22 cellular contexts compared by ENCODE assay signal in genomic region chr12:53955776-53956250, GRCh38. TPM values are rescaled to one million over a fixed set of nuclear protein-coding genes. Genes with fewer than 3 reads are reported as not detected.
A peak's percentile ranks its signal among the peaks of the same experiment; 100 is the strongest.
DNase-seq lines count a peak whose midpoint lies in the region; ATAC-seq and TF ChIP-seq lines count a peak whose summit lies in the region.
"Had no signal": no experiment of that assay in that cellular context is flagged by ENCODE, and none has a peak within 500 bp of the region (broad histone marks: within the 10 kb centered on the region; RNA-seq: fewer than 3 reads in every experiment).

No MANE protein-coding gene starts in this region.

- ATAC-seq in CD8-positive, alpha-beta T cell, result no peak
- ATAC-seq in naive B cell (ENCODE audit: low read depth in 2 of 2) (no peak), GM18858 (IDR thresholded peaks at IDR 0.05; ENCODE audit: unreplicated experiment) (no peak), HG03354 (IDR thresholded peaks at IDR 0.05; ENCODE audit: poor library complexity, severe bottlenecking, unreplicated experiment) (no peak)

- peaks cover 3% of the 10 kb centered on the region for H3K36me3 Mint-ChIP-seq in activated CD4-positive, alpha-beta T cell treated with anti-CD3 and anti-CD28 coated beads, Interleukin-2, amount 10 ng/mL, durations not matched to agents 7 days and 5 days (ENCODE audit: low read depth)
- H3K36me3 Mint-ChIP-seq in CD8-positive, alpha-beta T cell, result no peaks in the 10 kb centered on the region
- H3K36me3 Mint-ChIP-seq in activated naive CD8-positive, alpha-beta T cell treated with anti-CD3 and anti-CD28 coated beads for 36 hours, result no peaks in the 10 kb centered on the region
- H3K36me3 Mint-ChIP-seq in naive B cell, result peaks cover 5 to 17% of the 10 kb centered on the region in 2 donors

- H3K9me3 ChIP-seq in CD8-positive, alpha-beta T cell (ENCODE audit: low read length), result no peaks in the 10 kb centered on the region

- H3K9me3 Mint-ChIP-seq in activated CD4-positive, alpha-beta T cell treated with anti-CD3 and anti-CD28 coated beads, Interleukin-2, amount 10 ng/mL, durations not matched to agents 7 days and 5 days, result no peaks in the 10 kb centered on the region
- H3K9me3 Mint-ChIP-seq in CD8-positive, alpha-beta T cell, result no peaks in the 10 kb centered on the region
- H3K9me3 Mint-ChIP-seq in activated naive CD8-positive, alpha-beta T cell treated with anti-CD3 and anti-CD28 coated beads for 36 hours, result peaks cover 1% of the 10 kb centered on the region
- H3K9me3 Mint-ChIP-seq in naive B cell, result peaks cover 8 to 38% (median 17%) of the 10 kb centered on the region in 7 donors
- H3K9me3 Mint-ChIP-seq: activated naive CD4-positive, alpha-beta T cell treated with anti-CD3 and anti-CD28 coated beads for 36 hours had no signal

- CTCF ChIA-PET in activated CD4-positive, alpha-beta T cell treated with anti-CD3 and anti-CD28 coated beads, Interleukin-2, amount 10 ng/mL, durations not matched to agents 7 days and 5 days (lab: Charles Lee), result interaction anchor here (1.3 to 4.5 kb wide), 2 partner anchors 13 to 30 kb away, joined by 3 to 20 read pairs; partner anchors contain the start of gene HOXC10
- CTCF ChIA-PET in CD8-positive, alpha-beta T cell (lab: Charles Lee), result no interaction called here

- peak overlapping the region; percentile 17 for H3K27ac Mint-ChIP-seq in activated CD4-positive, alpha-beta T cell treated with anti-CD3 and anti-CD28 coated beads, Interleukin-2, amount 10 ng/mL, durations not matched to agents 7 days and 5 days
- H3K27ac Mint-ChIP-seq in CD8-positive, alpha-beta T cell, result no peak overlapping the region
- H3K27ac Mint-ChIP-seq in activated naive CD8-positive, alpha-beta T cell treated with anti-CD3 and anti-CD28 coated beads for 36 hours, result no peak overlapping the region
- H3K27ac Mint-ChIP-seq in naive B cell, result peak overlapping the region in 5 of 6 donors; percentile 58 to 97 (median 87)
- H3K27ac Mint-ChIP-seq: activated naive CD4-positive, alpha-beta T cell treated with anti-CD3 and anti-CD28 coated beads for 36 hours had no signal

- H3K36me3 ChIP-seq in CD8-positive, alpha-beta T cell (ENCODE audit: insufficient read depth, low read length), result no peaks in the 10 kb centered on the region
- H3K36me3 ChIP-seq: brain microvascular endothelial cell, spleen had no signal

- no peak overlapping the region for H3K4me3 ChIP-seq in CD8-positive, alpha-beta T cell (ENCODE audit: low read depth, low read length)

- H3K27me3 ChIP-seq in CD8-positive, alpha-beta T cell (ENCODE audit: insufficient read depth, low read length), result peaks cover 89% of the 10 kb centered on the region

- peaks cover 39% of the 10 kb centered on the region for H3K4me1 ChIP-seq in CD8-positive, alpha-beta T cell (ENCODE audit: insufficient read depth, low read length)

- POLR2A ChIA-PET in activated CD4-positive, alpha-beta T cell treated with anti-CD3 and anti-CD28 coated beads, Interleukin-2, amount 10 ng/mL, durations not matched to agents 7 days and 5 days (lab: Charles Lee), result no interaction called here
- POLR2A ChIA-PET in CD8-positive, alpha-beta T cell (lab: Charles Lee), result no interaction called here

- peaks cover 8% of the 10 kb centered on the region for H3K4me1 Mint-ChIP-seq in activated CD4-positive, alpha-beta T cell treated with anti-CD3 and anti-CD28 coated beads, Interleukin-2, amount 10 ng/mL, durations not matched to agents 7 days and 5 days
- H3K4me1 Mint-ChIP-seq in CD8-positive, alpha-beta T cell (ENCODE audit: low read depth), result peaks cover 36% of the 10 kb centered on the region
- peaks cover 22% of the 10 kb centered on the region for H3K4me1 Mint-ChIP-seq in activated naive CD8-positive, alpha-beta T cell treated with anti-CD3 and anti-CD28 coated beads for 36 hours
- peaks cover 15 to 29% (median 19%) of the 10 kb centered on the region in 3 donors for H3K4me1 Mint-ChIP-seq in naive B cell

- H3K27ac ChIP-seq in CD8-positive, alpha-beta T cell (ENCODE audit: low read depth, low read length), result no peak overlapping the region
- H3K27ac ChIP-seq: brain microvascular endothelial cell, coronary artery, spleen had no signal

- no peak for TF ChIP-seq CTCF in CD8-positive, alpha-beta T cell (IDR thresholded peaks at IDR 0.05)

- intact Hi-C loops in CD8-positive, alpha-beta T cell (cut with DNase I, micrococcal nuclease), result no loop called here

- DNase-seq in activated CD4-positive, alpha-beta T cell treated with anti-CD3 and anti-CD28 coated beads, Interleukin-2, amount 10 ng/mL, durations not matched to agents 7 days and 5 days, result no peak
- DNase-seq in activated CD4-positive, alpha-beta T cell treated with anti-CD3 and anti-CD28 coated beads for 4 hours, result no peak
- DNase-seq in CD8-positive, alpha-beta T cell, result no peak
- DNase-seq in activated naive CD8-positive, alpha-beta T cell treated with anti-CD3 and anti-CD28 coated beads for 36 hours, result no peak
- DNase-seq in naive B cell, result no peak
- no peak for DNase-seq in NCI-H748 treated with DMSO at 0.1 percent for 48 hours (lab: John Stamatoyannopoulos, UW)
- DNase-seq: ACHN; activated CD4-positive, CD25-positive, alpha-beta regulatory T cell; activated naive CD4-positive, alpha-beta T cell treated with anti-CD3 and anti-CD28 coated beads for 36 hours; brain microvascular endothelial cell; DMS53; midbrain; NCI-H69; SHP77 treated with DMSO at 0.1 percent for 48 hours; spleen; stimulated activated CD4-positive, alpha-beta T cell treated with anti-CD3 and anti-CD28 coated beads, Interleukin-4, amount 100 ng/mL, for 4 hours; T-helper 9 cell had no signal

- peaks cover 92% of the 10 kb centered on the region for H3K27me3 Mint-ChIP-seq in activated CD4-positive, alpha-beta T cell treated with anti-CD3 and anti-CD28 coated beads, Interleukin-2, amount 10 ng/mL, durations not matched to agents 7 days and 5 days
- peaks cover 81% of the 10 kb centered on the region for H3K27me3 Mint-ChIP-seq in CD8-positive, alpha-beta T cell (ENCODE audit: low read depth)
- peaks cover 97% of the 10 kb centered on the region for H3K27me3 Mint-ChIP-seq in activated naive CD8-positive, alpha-beta T cell treated with anti-CD3 and anti-CD28 coated beads for 36 hours
- peaks cover 80 to 88% (median 87%) of the 10 kb centered on the region in 3 donors for H3K27me3 Mint-ChIP-seq in naive B cell

- H3K4me3 Mint-ChIP-seq in activated CD4-positive, alpha-beta T cell treated with anti-CD3 and anti-CD28 coated beads, Interleukin-2, amount 10 ng/mL, durations not matched to agents 7 days and 5 days, result peak overlapping the region; percentile 58
- peak overlapping the region; percentile 8 for H3K4me3 Mint-ChIP-seq in CD8-positive, alpha-beta T cell
- H3K4me3 Mint-ChIP-seq in activated naive CD8-positive, alpha-beta T cell treated with anti-CD3 and anti-CD28 coated beads for 36 hours, result peak overlapping the region; percentile 22
- peak overlapping the region in 6 of 8 donors; percentile 30 to 69 (median 63) for H3K4me3 Mint-ChIP-seq in naive B cell
- H3K4me3 Mint-ChIP-seq: activated naive CD4-positive, alpha-beta T cell treated with anti-CD3 and anti-CD28 coated beads for 36 hours had no signal

RNA-seq across cellular contexts. Expression of gene HOXC12, which starts 1.1 kb away (rescaled TPM):
- total RNA-seq in activated CD4-positive, alpha-beta T cell treated with anti-CD3 and anti-CD28 coated beads, Interleukin-2, amount 10 ng/mL, durations not matched to agents 7 days and 5 days, result not detected
- total RNA-seq in CD8-positive, alpha-beta T cell, result not detected
- not detected for total RNA-seq in activated naive CD8-positive, alpha-beta T cell treated with anti-CD3 and anti-CD28 coated beads for 36 hours
- polyA plus RNA-seq in naive B cell (ENCODE audit: low read depth in 6 of 6), result not detected
- total RNA-seq: activated naive CD4-positive, alpha-beta T cell treated with anti-CD3 and anti-CD28 coated beads for 36 hours; H7; OCI-LY7; spleen had no signal
- polyA plus RNA-seq: spleen had no signal

RNA-seq across cellular contexts. Expression of gene HOXC11, which starts 17.1 kb away (rescaled TPM):
- total RNA-seq in activated CD4-positive, alpha-beta T cell treated with anti-CD3 and anti-CD28 coated beads, Interleukin-2, amount 10 ng/mL, durations not matched to agents 7 days and 5 days, result not detected
- total RNA-seq in CD8-positive, alpha-beta T cell, result not detected
- total RNA-seq in activated naive CD8-positive, alpha-beta T cell treated with anti-CD3 and anti-CD28 coated beads for 36 hours, result not detected
- polyA plus RNA-seq in naive B cell (ENCODE audit: low read depth in 6 of 6), result not detected
- total RNA-seq: activated naive CD4-positive, alpha-beta T cell treated with anti-CD3 and anti-CD28 coated beads for 36 hours; H7; spleen had no signal
- polyA plus RNA-seq: spleen had no signal

RNA-seq across cellular contexts. Expression of gene HOXC13, which starts 17.2 kb away (rescaled TPM):
- not detected for total RNA-seq in activated CD4-positive, alpha-beta T cell treated with anti-CD3 and anti-CD28 coated beads, Interleukin-2, amount 10 ng/mL, durations not matched to agents 7 days and 5 days
- not detected for total RNA-seq in CD8-positive, alpha-beta T cell
- not detected for total RNA-seq in activated naive CD8-positive, alpha-beta T cell treated with anti-CD3 and anti-CD28 coated beads for 36 hours
- not detected for polyA plus RNA-seq in naive B cell (ENCODE audit: low read depth in 6 of 6)
- total RNA-seq: activated naive CD4-positive, alpha-beta T cell treated with anti-CD3 and anti-CD28 coated beads for 36 hours; H7; spleen had no signal
- polyA plus RNA-seq: spleen had no signal

RNA-seq across cellular contexts. Expression of gene HOTAIR, which starts 18.9 kb away (rescaled TPM):
- total RNA-seq in activated CD4-positive, alpha-beta T cell treated with anti-CD3 and anti-CD28 coated beads, Interleukin-2, amount 10 ng/mL, durations not matched to agents 7 days and 5 days, result not detected
- not detected for total RNA-seq in CD8-positive, alpha-beta T cell
- not detected for total RNA-seq in activated naive CD8-positive, alpha-beta T cell treated with anti-CD3 and anti-CD28 coated beads for 36 hours
- not detected for polyA plus RNA-seq in naive B cell (ENCODE audit: low read depth in 6 of 6)
- total RNA-seq: activated naive CD4-positive, alpha-beta T cell treated with anti-CD3 and anti-CD28 coated beads for 36 hours; H7; spleen had no signal
- polyA plus RNA-seq: spleen had no signal

RNA-seq across cellular contexts. Expression of gene HOXC10, which starts 29.1 kb away (rescaled TPM):
- total RNA-seq in activated CD4-positive, alpha-beta T cell treated with anti-CD3 and anti-CD28 coated beads, Interleukin-2, amount 10 ng/mL, durations not matched to agents 7 days and 5 days, result not detected
- not detected for total RNA-seq in CD8-positive, alpha-beta T cell
- total RNA-seq in activated naive CD8-positive, alpha-beta T cell treated with anti-CD3 and anti-CD28 coated beads for 36 hours, result not detected
- polyA plus RNA-seq in naive B cell (ENCODE audit: low read depth in 6 of 6), result not detected
- total RNA-seq: activated naive CD4-positive, alpha-beta T cell treated with anti-CD3 and anti-CD28 coated beads for 36 hours; H7; spleen had no signal
- polyA plus RNA-seq: spleen had no signal

Comparison
In these comparisons a context has a peak if more than half of its experiments do, and no peak if none do; other contexts are left out.
1. H3K27ac Mint-ChIP-seq: peak in activated CD4-positive, alpha-beta T cell treated with anti-CD3 and anti-CD28 coated beads, Interleukin-2, amount 10 ng/mL, durations not matched to agents 7 days and 5 days (single experiment) and naive B cell (5 of 6); none in CD8-positive, alpha-beta T cell (single experiment) and activated naive CD8-positive, alpha-beta T cell treated with anti-CD3 and anti-CD28 coated beads for 36 hours (single experiment).
2. H3K4me3 Mint-ChIP-seq: peak in every context shown above with its lines; median percentile 63 in naive B cell; 58 in activated CD4-positive, alpha-beta T cell treated with anti-CD3 and anti-CD28 coated beads, Interleukin-2, amount 10 ng/mL, durations not matched to agents 7 days and 5 days; 22 in activated naive CD8-positive, alpha-beta T cell treated with anti-CD3 and anti-CD28 coated beads for 36 hours; 8 in CD8-positive, alpha-beta T cell.